ENCODE assay signal across 13 cellular contexts in genomic region chr2:18829331-18829902, GRCh38.
DNase-seq lines count a peak whose midpoint lies in the region; ATAC-seq and TF ChIP-seq lines count a peak whose summit lies in the region.
"Had no signal": no experiment of that assay in that cellular context is flagged by ENCODE, and none has a peak within 500 bp of the region (broad histone marks: within the 10 kb centered on the region; RNA-seq: fewer than 3 reads in every experiment).

No MANE protein-coding gene starts in this region.

- peaks cover 0 to 52% of the 10 kb centered on the region in 2 donors for H3K4me1 ChIP-seq in right atrium auricular region
- H3K4me1 ChIP-seq: BE2C had no signal

- no peak overlapping the region for H3K4me3 ChIP-seq in right atrium auricular region
- H3K4me3 ChIP-seq in astrocyte of the spinal cord (ENCODE audit: low read depth, low read length): no peak overlapping the region
- H3K4me3 ChIP-seq: suprapubic skin had no signal

- DNase-seq in right atrium auricular region (ENCODE audit: low spot score) (no peak), Right ventricle myocardium inferior (ENCODE audit: missing footprints) (no peak), astrocyte of the spinal cord (ENCODE audit: low read depth, low spot score) (peak; percentile 22), kidney tubule cell (ENCODE audit: low spot score) (peak; percentile 89), COR-L47 (lab: John Stamatoyannopoulos, UW) (no peak), NCI-H2171 (lab: John Stamatoyannopoulos, UW) (no peak), left colon (no peak)
- DNase-seq: BE2C; hippocampal formation; NCI-H187; stimulated activated CD4-positive, alpha-beta T cell treated with anti-CD3 and anti-CD28 coated beads, Interleukin-4, amount 100 ng/mL, for 4 hours had no signal

- intact Hi-C loops in Right ventricle myocardium inferior (cut with DNase I): no loop called here
- intact Hi-C loops in left colon (cut with DNase I, micrococcal nuclease): no loop called here

- peak overlapping the region; percentile 23 to 60 for H3K27ac ChIP-seq in right atrium auricular region
- H3K27ac ChIP-seq: suprapubic skin had no signal

- TF ChIP-seq CTCF in right atrium auricular region (IDR thresholded peaks at IDR 0.05) (no peak), astrocyte of the spinal cord (IDR thresholded peaks at IDR 0.05; ENCODE audit: low read depth, low read length) (no peak)

- in situ Hi-C loops in astrocyte of the spinal cord (cut with HindIII; ENCODE audit: low sequenced_read_pairs): no loop called here

- ATAC-seq in Right ventricle myocardium inferior: no peak
- no peak for ATAC-seq in GM21360 (IDR thresholded peaks at IDR 0.05; ENCODE audit: unreplicated experiment)
- ATAC-seq in left colon: no peak

- H3K9me3 ChIP-seq in right atrium auricular region: no peaks in the 10 kb centered on the region
- H3K9me3 ChIP-seq: BE2C, suprapubic skin had no signal

- H3K27me3 ChIP-seq in right atrium auricular region: no peaks in the 10 kb centered on the region
- H3K27me3 ChIP-seq: BE2C, suprapubic skin had no signal

- no peaks in the 10 kb centered on the region for H3K36me3 ChIP-seq in right atrium auricular region
- H3K36me3 ChIP-seq: BE2C, suprapubic skin had no signal

Comparison
In these comparisons a context has a peak if more than half of its experiments do, and no peak if none do; other contexts are left out.
1. DNase-seq: peak in astrocyte of the spinal cord (single experiment) and kidney tubule cell (single experiment); none in right atrium auricular region (single experiment), Right ventricle myocardium inferior (single experiment), COR-L47 (single experiment), NCI-H2171 (single experiment) and left colon (0 of 2).